ENCODE assay signal across 10 cellular contexts in genomic region chr4:56619160-56619559, GRCh38.
A peak's percentile ranks its signal among the peaks of the same experiment; 100 is the strongest.
DNase-seq lines count a peak whose midpoint lies in the region; ATAC-seq and TF ChIP-seq lines count a peak whose summit lies in the region.
"Had no signal": no experiment of that assay in that cellular context is flagged by ENCODE, and none has a peak within 500 bp of the region (broad histone marks: within the 10 kb centered on the region; RNA-seq: fewer than 3 reads in every experiment).

No MANE protein-coding gene starts in this region.

- CTCF ChIA-PET in HEK293 (lab: Yijun Ruan, JAX): interaction anchor here (0.5 to 1.2 kb wide), 2 partner anchors 14 to 21 kb away, joined by 3 to 4 read pairs; no protein-coding TSS in a partner anchor

- peak; percentile 58 for ATAC-seq in GM18870 (IDR thresholded peaks at IDR 0.05; ENCODE audit: unreplicated experiment)

- H3K4me1 ChIP-seq in HEK293 (ENCODE audit: control insufficient read depth, insufficient read depth, low read length): 0 out of 2 replicates have a peak, but pooled peaks cover 2% of the 10 kb centered on the region

- DNase-seq in OCI-M1 (lab: John Stamatoyannopoulos, UW): peak; percentile 7
- peak; percentile 50 to 74 for DNase-seq in foreskin fibroblast
- no peak for DNase-seq in NCI-H226
- DNase-seq in mesothelial cell of epicardium (ENCODE audit: low spot score in 2 of 2, unreplicated experiment in 2 of 2): no peak
- DNase-seq in amygdala (lab: John Stamatoyannopoulos, UW): no peak
- DNase-seq: activated effector memory CD4-positive, alpha-beta T cell treated with Interleukin-2 at 50 U/mL for 16 hours; NCI-H774 had no signal

- H3K9me3 Mint-ChIP-seq in mesothelial cell of epicardium: peaks cover 11% of the 10 kb centered on the region

- H3K4me3 ChIP-seq in HEK293 (ENCODE audit: low read depth, low read length): no peak overlapping the region
- no peak overlapping the region for H3K4me3 ChIP-seq in foreskin fibroblast (ENCODE audit: low read depth in 1 of 2, low read length in 2 of 2)

- no peaks in the 10 kb centered on the region for H3K36me3 ChIP-seq in HEK293 (ENCODE audit: control insufficient read depth in 2 of 2, insufficient read depth in 1 of 2, low read length in 2 of 2)

- H3K4me1 Mint-ChIP-seq in mesothelial cell of epicardium: peaks cover 11% of the 10 kb centered on the region

- no peak overlapping the region for H3K27ac ChIP-seq in HEK293 (ENCODE audit: extremely low read depth, low read depth, low read length)

- H3K27ac Mint-ChIP-seq in mesothelial cell of epicardium: no peak overlapping the region
- H3K27ac Mint-ChIP-seq: T-helper 2 cell treated with Interferon-gamma antibody and Interleukin-4, amounts not matched to agents 5 μg/mL and 100 μg/mL, for 36 hours had no signal

- H3K9me3 ChIP-seq in HEK293 (ENCODE audit: control insufficient read depth, insufficient read depth, low read depth, low read length): no peaks in the 10 kb centered on the region

- TF ChIP-seq CTCF in HEK293 (tag by site-specific recombination; IDR thresholded peaks at IDR 0.05): no peak
- TF ChIP-seq CTCF in foreskin fibroblast (IDR thresholded peaks at IDR 0.05; ENCODE audit: low read depth, low read length): no peak
- TF ChIP-seq CTCF in mesothelial cell of epicardium (IDR thresholded peaks at IDR 0.05; ENCODE audit: unreplicated experiment): no peak

- H3K4me3 Mint-ChIP-seq in mesothelial cell of epicardium: no peak overlapping the region
- H3K4me3 Mint-ChIP-seq: T-helper 2 cell treated with Interferon-gamma antibody and Interleukin-4, amounts not matched to agents 5 μg/mL and 100 μg/mL, for 36 hours had no signal

- H3K36me3 Mint-ChIP-seq in mesothelial cell of epicardium: peaks cover 2% of the 10 kb centered on the region

- POLR2A ChIA-PET in HEK293 (lab: Yijun Ruan, JAX): interaction anchor here (1.0 kb wide), 1 partner anchor 217 kb away, joined by 3 read pairs; no protein-coding TSS in a partner anchor

- peaks cover 8% of the 10 kb centered on the region for H3K27me3 Mint-ChIP-seq in mesothelial cell of epicardium (ENCODE audit: low read depth)

TF ChIP-seq in HEK293, 187 proteins besides CTCF, POLR2A, EP300 and RAD21:
- no peak for TF ChIP-seq ZNF639 (tag by site-specific recombination; IDR thresholded peaks at IDR 0.05)
- peak; percentile 50 for TF ChIP-seq PRDM10 (tag by site-specific recombination; IDR thresholded peaks at IDR 0.05)
- TF ChIP-seq ZNF843 (tag by site-specific recombination; IDR thresholded peaks at IDR 0.05): no peak
- peak; percentile 11 for TF ChIP-seq SETDB1 (IDR thresholded peaks at IDR 0.05; ENCODE audit: insufficient read length, low read length)
- no peak for TF ChIP-seq ZNF544 (tag by site-specific recombination; IDR thresholded peaks at IDR 0.05)
- no peak for TF ChIP-seq OSR2 (tag by site-specific recombination; IDR thresholded peaks at IDR 0.05)
- no peak for TF ChIP-seq HOXD13 (CRISPR knock-in tag; IDR thresholded peaks at IDR 0.05; ENCODE audit: borderline replicate concordance)
- TF ChIP-seq KLF9 (tag by site-specific recombination; IDR thresholded peaks at IDR 0.05; ENCODE audit: low read depth): no peak

Comparison
In these comparisons a context has a peak if more than half of its experiments do, and no peak if none do; other contexts are left out.
1. DNase-seq: peak in OCI-M1 (single experiment) and foreskin fibroblast (2 of 2); none in NCI-H226 (single experiment), mesothelial cell of epicardium (0 of 2) and amygdala (0 of 56).